Comparison of ENCODE assay signal across 33 cellular contexts in the genomic region with DNA sequence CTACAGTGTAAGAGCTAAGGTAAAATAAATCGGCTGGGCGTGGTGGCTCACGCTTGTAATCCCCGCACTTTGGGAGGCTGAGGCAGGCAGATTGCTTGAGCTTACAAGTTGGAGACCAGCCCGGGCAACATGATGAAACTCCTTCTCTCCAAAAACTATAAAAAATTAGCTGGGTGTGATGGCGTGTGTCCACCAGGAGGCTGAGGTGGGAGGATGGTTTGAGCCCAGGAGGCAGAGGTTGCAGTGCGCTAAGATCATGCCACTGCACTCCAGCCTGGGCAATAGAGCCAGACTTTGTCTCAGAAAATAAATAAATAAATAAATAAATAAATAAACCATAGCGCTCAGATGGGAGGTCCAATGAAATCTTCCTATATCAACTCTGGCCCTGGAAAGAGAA. TPM values are rescaled to one million over a fixed set of nuclear protein-coding genes. Genes with fewer than 3 reads are reported as not detected.
A peak's percentile ranks its signal among the peaks of the same experiment; 100 is the strongest.
DNase-seq lines count a peak whose midpoint lies in the region; ATAC-seq, FAIRE-seq and TF ChIP-seq lines count a peak whose summit lies in the region.
"Had no signal": no experiment of that assay in that cellular context is flagged by ENCODE, and none has a peak within 500 bp of the region (broad histone marks: within the 10 kb centered on the region; RNA-seq: fewer than 3 reads in every experiment).

No MANE protein-coding gene starts in this region.

- no CpG with 5 or more reads among the region's 8 CpGs for WGBS in H9 (ENCODE audit: extremely low coverage, insufficient read length, low lambda C conversion rate)

- H2AFZ ChIP-seq in H9 (ENCODE audit: low read length): no peak overlapping the region
- peak overlapping the region; percentile 15 for H2AFZ ChIP-seq in keratinocyte (ENCODE audit: control insufficient read depth, low read length)

- H3K36me3 Mint-ChIP-seq in H9 (ENCODE audit: insufficient read depth in 1 of 3, low read depth in 3 of 3): no peaks in the 10 kb centered on the region
- H3K36me3 Mint-ChIP-seq: activated CD4-positive, alpha-beta memory T cell treated with anti-CD3 and anti-CD28 coated beads for 36 hours; IgD-negative memory B cell; natural killer cell treated with Interleukin-12 subunit alpha and Interleukin-12 subunit beta and Interleukin-15 and Interleukin-18, amount 100 ng/mL, for 72 hours had no signal

- CTCF ChIA-PET in AG04450 (lab: Charles Lee): interaction anchor here (0.7 to 6.2 kb wide), 7 partner anchors 19 to 107 kb away, joined by 3 to 65 read pairs (median 6); no protein-coding TSS in a partner anchor

- no peaks in the 10 kb centered on the region for H3K23me2 ChIP-seq in H9 (ENCODE audit: insufficient read length, low read depth, low read length, poor library complexity, severe bottlenecking)

- H3K27me3 Mint-ChIP-seq in H9 (ENCODE audit: low read depth): peaks cover 42% of the 10 kb centered on the region
- H3K27me3 Mint-ChIP-seq: activated CD4-positive, alpha-beta memory T cell treated with anti-CD3 and anti-CD28 coated beads for 36 hours; activated T-cell treated with anti-CD3 and anti-CD28 coated beads, Interleukin-2, amount 50 U/mL, for 24 hours had no signal

- POLR2A ChIA-PET in AG04450 (lab: Yijun Ruan, JAX): interaction anchor here (0.7 kb wide), 1 partner anchor 388 kb away, joined by 6 read pairs; no protein-coding TSS in a partner anchor

- H4K5ac ChIP-seq in H9 (ENCODE audit: insufficient read length, low read depth, low read length): no peak overlapping the region

- in situ Hi-C loops in astrocyte of the spinal cord (cut with HindIII; ENCODE audit: low sequenced_read_pairs): no loop called here

- H3K9me3 Mint-ChIP-seq in H9: no peaks in the 10 kb centered on the region
- H3K9me3 Mint-ChIP-seq: activated CD4-positive, alpha-beta memory T cell treated with anti-CD3 and anti-CD28 coated beads for 36 hours; activated T-cell treated with anti-CD3 and anti-CD28 coated beads, Interleukin-2, amount 50 U/mL, for 24 hours; IgD-negative memory B cell; natural killer cell treated with Interleukin-12 subunit alpha and Interleukin-12 subunit beta and Interleukin-15 and Interleukin-18, amount 100 ng/mL, for 72 hours had no signal

- H3K18ac ChIP-seq in H9 (ENCODE audit: insufficient read length, low read depth, low read length): no peak overlapping the region

- H3K27ac ChIP-seq in AG04450 (ENCODE audit: low read depth, low read length): no peak overlapping the region
- no peak overlapping the region for H3K27ac ChIP-seq in H9 (ENCODE audit: insufficient read length, low read depth, low read length)
- no peak overlapping the region for H3K27ac ChIP-seq in keratinocyte (ENCODE audit: control insufficient read depth, insufficient read depth, low read length)
- H3K27ac ChIP-seq: SJSA1, stomach, transverse colon had no signal

- no peak overlapping the region for H3K14ac ChIP-seq in H9 (ENCODE audit: insufficient read depth, low read length)

- H3K27me3 ChIP-seq in AG04450 (ENCODE audit: control insufficient read depth, insufficient read depth, low read length) (peaks cover 6% of the 10 kb centered on the region), H9 (ENCODE audit: insufficient read depth, low read length) (peaks cover 1% of the 10 kb centered on the region; the same call in 1 of the 2 replicates), keratinocyte (ENCODE audit: control insufficient read depth, extremely low read depth, insufficient read depth, low read length) (no peaks in the 10 kb centered on the region)
- H3K27me3 ChIP-seq: SJSA1, transverse colon had no signal

- no peak overlapping the region for H3K4me3 Mint-ChIP-seq in H9
- H3K4me3 Mint-ChIP-seq: activated CD4-positive, alpha-beta memory T cell treated with anti-CD3 and anti-CD28 coated beads for 36 hours; activated T-cell treated with anti-CD3 and anti-CD28 coated beads, Interleukin-2, amount 50 U/mL, for 24 hours; IgD-negative memory B cell; natural killer cell treated with Interleukin-12 subunit alpha and Interleukin-12 subunit beta and Interleukin-15 and Interleukin-18, amount 100 ng/mL, for 72 hours had no signal

- ATAC-seq in HG02884 (IDR thresholded peaks at IDR 0.05; ENCODE audit: unreplicated experiment): no peak
- ATAC-seq: GM12878; natural killer cell treated with Interleukin-12 subunit alpha and Interleukin-12 subunit beta and Interleukin-15 and Interleukin-18, amount 100 ng/mL, for 72 hours had no signal

- H4K91ac ChIP-seq in H9 (ENCODE audit: insufficient read length, low read depth, low read length): no peak overlapping the region

- no peak overlapping the region for H2AK5ac ChIP-seq in H9 (ENCODE audit: insufficient read length, low read length)

- dilution Hi-C loops in keratinocyte (cut with MboI; ENCODE audit: extremely low pct_ligation_motif_present, low sequenced_read_pairs): no loop called here

- H3K56ac ChIP-seq in H9 (ENCODE audit: insufficient read length, low read depth, low read length): no peak overlapping the region

- H3K79me1 ChIP-seq in H9 (ENCODE audit: insufficient read depth, low read depth, low read length, poor library complexity, severe bottlenecking): no peaks in the 10 kb centered on the region

- H4K20me1 ChIP-seq in H9 (ENCODE audit: control insufficient read depth, insufficient read depth, insufficient read length): no peaks in the 10 kb centered on the region
- H4K20me1 ChIP-seq in keratinocyte (ENCODE audit: control insufficient read depth, extremely low read depth, insufficient read depth, low read length): no peaks in the 10 kb centered on the region

- H3K36me3 ChIP-seq in keratinocyte (ENCODE audit: control insufficient read depth in 2 of 2, extremely low read depth in 1 of 2, insufficient read depth in 2 of 2, low read length in 2 of 2): no peaks in the 10 kb centered on the region
- H3K36me3 ChIP-seq: SJSA1, stomach, transverse colon had no signal

- H3K4me1 Mint-ChIP-seq in H9: peaks cover 6 to 8% of the 10 kb centered on the region in 2 experiments

- no peak overlapping the region for H4K8ac ChIP-seq in H9 (replicated peaks; ENCODE audit: insufficient read length, low read depth, low read length)

- H2BK120ac ChIP-seq in H9 (ENCODE audit: low read depth, low read length, poor library complexity, severe bottlenecking): no peak overlapping the region

- H3K9me3 ChIP-seq in AG04450 (ENCODE audit: control insufficient read depth, insufficient read depth, low read length) (no peaks in the 10 kb centered on the region), H9 (ENCODE audit: control insufficient read depth, low read depth, low read length) (no peaks in the 10 kb centered on the region), keratinocyte (ENCODE audit: control insufficient read depth, low read depth, low read length) (no peaks in the 10 kb centered on the region)
- H3K9me3 ChIP-seq: SJSA1, stomach, transverse colon had no signal

- DNase-seq in AG04450 (ENCODE audit: low read depth, low spot score): no peak
- no peak for DNase-seq in H9
- DNase-seq in astrocyte of the spinal cord (ENCODE audit: low read depth, low spot score): no peak
- no peak for DNase-seq in keratinocyte (ENCODE audit: low read depth, low spot score)
- DNase-seq in DMS79 treated with DMSO at 0.1 percent for 48 hours (lab: John Stamatoyannopoulos, UW): no peak
- DNase-seq in NCI-H226: no peak
- DNase-seq: activated CD4-positive, alpha-beta memory T cell treated with anti-CD3 and anti-CD28 coated beads for 36 hours; activated CD4-positive, CD25-positive, alpha-beta regulatory T cell treated with anti-CD3 and anti-CD28 coated beads, Interleukin-2, amount 50 U/mL, for 72 hours; activated gamma-delta T cell treated with Interleukin-2 at 50 U/mL for 16 hours; activated T-cell treated with anti-CD3 and anti-CD28 coated beads, Interleukin-2, amount 50 U/mL, for 24 hours; central memory CD4-positive, alpha-beta T cell; GOT3; kidney; midbrain; NCI-H1105 treated with DMSO at 0.1 percent for 48 hours; NCI-H1930; NCI-H69; RPMI8226; small intestine; stimulated activated CD4-positive, alpha-beta T cell treated with anti-CD3 and anti-CD28 coated beads, Interleukin-2, amount 100 ng/mL, for 24 hours; stomach; transverse colon had no signal

- no peak overlapping the region for H2BK5ac ChIP-seq in H9 (ENCODE audit: insufficient read length, low read length)

- no peak overlapping the region for H3K4me2 ChIP-seq in H9 (ENCODE audit: insufficient read depth, insufficient read length, low read length)
- no peak overlapping the region for H3K4me2 ChIP-seq in keratinocyte (ENCODE audit: control insufficient read depth, extremely low read depth, insufficient read depth, low read depth, low read length)

- H3K27ac Mint-ChIP-seq in H9: no peak overlapping the region; a peak in 1 of 7 replicates
- H3K27ac Mint-ChIP-seq: activated CD4-positive, alpha-beta memory T cell treated with anti-CD3 and anti-CD28 coated beads for 36 hours; activated T-cell treated with anti-CD3 and anti-CD28 coated beads, Interleukin-2, amount 50 U/mL, for 24 hours; IgD-negative memory B cell; natural killer cell treated with Interleukin-12 subunit alpha and Interleukin-12 subunit beta and Interleukin-15 and Interleukin-18, amount 100 ng/mL, for 72 hours had no signal

- FAIRE-seq in keratinocyte (lab: Jason Lieb, UNC): no peak
- FAIRE-seq: astrocyte, GM12878, kidney, small intestine had no signal

- H3K23ac ChIP-seq in H9 (ENCODE audit: insufficient read length, low read depth, low read length): no peak overlapping the region

- H3K4me1 ChIP-seq in H9 (ENCODE audit: insufficient read depth, low read length) (no peaks in the 10 kb centered on the region), keratinocyte (ENCODE audit: control insufficient read depth, extremely low read depth, insufficient read depth, low read length) (no peaks in the 10 kb centered on the region)
- H3K4me1 ChIP-seq: SJSA1, transverse colon had no signal

- no peak overlapping the region for H2BK15ac ChIP-seq in H9 (ENCODE audit: low read depth, low read length)

- no peak overlapping the region for H2BK20ac ChIP-seq in H9 (ENCODE audit: low read depth, low read length, poor library complexity, severe bottlenecking)

- no peak overlapping the region for H3K4ac ChIP-seq in H9 (ENCODE audit: low read depth, low read length)

- H3K4me3 ChIP-seq in AG04450 (ENCODE audit: low read depth, low read length): no peak overlapping the region
- H3K4me3 ChIP-seq in astrocyte of the spinal cord (ENCODE audit: low read depth, low read length): no peak overlapping the region
- H3K4me3 ChIP-seq in keratinocyte (ENCODE audit: control insufficient read depth in 2 of 3, extremely low read depth in 1 of 3, insufficient read depth in 2 of 3, low read depth in 1 of 3, low read length in 3 of 3): no peak overlapping the region
- H3K4me3 ChIP-seq: GM12878, SJSA1, stomach, transverse colon had no signal

- no peak overlapping the region for H2BK12ac ChIP-seq in H9 (ENCODE audit: insufficient read length, low read depth, low read length)

- H3T11ph ChIP-seq in H9 (ENCODE audit: low read length): no peak overlapping the region

- H3K79me2 ChIP-seq in H9 (ENCODE audit: insufficient read depth, low read length) (no peaks in the 10 kb centered on the region), keratinocyte (ENCODE audit: control insufficient read depth, insufficient read depth, low read length) (no peaks in the 10 kb centered on the region)

- TF ChIP-seq CTCF in AG04450 (IDR thresholded peaks at IDR 0.05; ENCODE audit: low read depth, low read length) (peak; percentile 14; the same call in 1 of the 2 replicates), H9 (conservative IDR thresholded peaks at IDR 0.05) (0 out of 3 replicates have a peak, but pooled peaks have one; percentile 16), astrocyte of the spinal cord (IDR thresholded peaks at IDR 0.05; ENCODE audit: low read depth, low read length) (peak; percentile 5), keratinocyte (optimal IDR thresholded peaks at IDR 0.05 in 1 of 3, IDR thresholded peaks at IDR 0.05 in 1 of 3, conservative IDR thresholded peaks at IDR 0.05 in 1 of 3; ENCODE audit: extremely low read depth in 1 of 3, insufficient read depth in 2 of 3, low read length in 3 of 3) (no peak)

- H3K9ac ChIP-seq in H9 (ENCODE audit: extremely low read depth, insufficient read length, low read length): no peak overlapping the region
- no peak overlapping the region for H3K9ac ChIP-seq in keratinocyte (ENCODE audit: control insufficient read depth, extremely low read depth, insufficient read depth, low read length)

- no peaks in the 10 kb centered on the region for H3K9me1 ChIP-seq in keratinocyte (ENCODE audit: control insufficient read depth, extremely low read depth, insufficient read depth, low read length)

RNA-seq across cellular contexts. Expression of a gene that starts 16.7 kb away (rescaled TPM):
- polyA plus RNA-seq in AG04450 (2011; rRNA removed) (not detected in 2 replicates), keratinocyte (not detected in 3 replicates)
- polyA minus RNA-seq in AG04450 (2011; rRNA and poly(A)+ RNA removed): not detected in 2 replicates
- 0.46 TPM in 2 replicates for total RNA-seq in H9 (2021)
- polyA plus RNA-seq in keratinocyte (2011; ENCODE audit: low read depth): not detected
- polyA plus RNA-seq in keratinocyte (2011; cell fraction: cytosol; rRNA removed): not detected in 2 replicates
- not detected in 2 replicates for polyA plus RNA-seq in keratinocyte (2011; cell fraction: nucleus; rRNA removed)
- not detected in 2 replicates for polyA plus RNA-seq in keratinocyte (2012; ENCODE audit: low replicate concordance)
- not detected in 3 replicates for polyA minus RNA-seq in keratinocyte
- polyA minus RNA-seq in keratinocyte (2011; cell fraction: cytosol; rRNA and poly(A)+ RNA removed): not detected
- polyA minus RNA-seq in keratinocyte (2011; cell fraction: nucleus; rRNA and poly(A)+ RNA removed): not detected in 2 replicates
- total RNA-seq: activated CD4-positive, alpha-beta memory T cell treated with anti-CD3 and anti-CD28 coated beads for 36 hours; fibroblast of lung; natural killer cell treated with Interleukin-12 subunit alpha and Interleukin-12 subunit beta and Interleukin-15 and Interleukin-18, amount 100 ng/mL, for 72 hours; SJSA1; T-helper 1 cell treated with Interleukin-12 subunit alpha and Interleukin-12 subunit beta and Interleukin-4 antibody, amounts not matched to agents 30 ng/mL and 1 ng/mL, for 36 hours had no signal
- polyA plus RNA-seq: fibroblast of lung, GM12878, IgD-negative memory B cell had no signal

RNA-seq across cellular contexts. Expression of a gene that starts 26.6 kb away (rescaled TPM):
- polyA plus RNA-seq in AG04450 (2011; rRNA removed) (not detected in 2 replicates), keratinocyte (not detected in 3 replicates)
- not detected in 2 replicates for polyA minus RNA-seq in AG04450 (2011; rRNA and poly(A)+ RNA removed)
- total RNA-seq in H9 (2021): not detected in 2 replicates
- not detected for polyA plus RNA-seq in keratinocyte (2011; ENCODE audit: low read depth)
- polyA plus RNA-seq in keratinocyte (2011; cell fraction: cytosol; rRNA removed): not detected in 2 replicates
- not detected in 2 replicates for polyA plus RNA-seq in keratinocyte (2011; cell fraction: nucleus; rRNA removed)
- polyA plus RNA-seq in keratinocyte (2012; ENCODE audit: low replicate concordance): not detected in 2 replicates
- polyA minus RNA-seq in keratinocyte: not detected in 3 replicates
- polyA minus RNA-seq in keratinocyte (2011; cell fraction: cytosol; rRNA and poly(A)+ RNA removed): not detected
- polyA minus RNA-seq in keratinocyte (2011; cell fraction: nucleus; rRNA and poly(A)+ RNA removed): not detected in 2 replicates
- total RNA-seq: activated CD4-positive, alpha-beta memory T cell treated with anti-CD3 and anti-CD28 coated beads for 36 hours; astrocyte; dermis microvascular lymphatic vessel endothelial cell; fibroblast of lung; GM12878; kidney; lower leg skin; natural killer cell treated with Interleukin-12 subunit alpha and Interleukin-12 subunit beta and Interleukin-15 and Interleukin-18, amount 100 ng/mL, for 72 hours; omental fat pad; SJSA1; stomach; T-helper 1 cell treated with Interleukin-12 subunit alpha and Interleukin-12 subunit beta and Interleukin-4 antibody, amounts not matched to agents 30 ng/mL and 1 ng/mL, for 36 hours; transverse colon had no signal
- polyA plus RNA-seq: fibroblast of lung, GM12878, IgD-negative memory B cell, small intestine, stomach had no signal

RNA-seq across cellular contexts. Expression of a gene that starts 27.5 kb away (rescaled TPM):
- polyA plus RNA-seq in AG04450 (2011; rRNA removed) (19.7 and 28.6 TPM in 2 replicates), keratinocyte (26.0 to 45.2 TPM (median 28.1 TPM) in 3 replicates)
- 8.0 and 12.0 TPM in 2 replicates for polyA minus RNA-seq in AG04450 (2011; rRNA and poly(A)+ RNA removed)
- total RNA-seq in H9 (2021): 48.2 and 51.2 TPM in 2 replicates
- polyA plus RNA-seq in keratinocyte (2011; ENCODE audit: low read depth): 18.9 TPM
- 19.4 and 62.7 TPM in 2 replicates for polyA plus RNA-seq in keratinocyte (2011; cell fraction: cytosol; rRNA removed)
- 15.8 and 20.9 TPM in 2 replicates for polyA plus RNA-seq in keratinocyte (2011; cell fraction: nucleus; rRNA removed)
- polyA plus RNA-seq in keratinocyte (2012; ENCODE audit: low replicate concordance): 34.1 and 57.9 TPM in 2 replicates
- polyA minus RNA-seq in keratinocyte: 4.8 to 9.7 TPM (median 6.7 TPM) in 3 replicates
- 38.4 TPM for polyA minus RNA-seq in keratinocyte (2011; cell fraction: cytosol; rRNA and poly(A)+ RNA removed)
- 7.1 and 7.9 TPM in 2 replicates for polyA minus RNA-seq in keratinocyte (2011; cell fraction: nucleus; rRNA and poly(A)+ RNA removed)

RNA-seq across cellular contexts. Expression of a gene that starts 29.5 kb away (rescaled TPM):
- polyA plus RNA-seq in AG04450 (2011; rRNA removed) (not detected in 2 replicates), keratinocyte (0.15 TPM in 1 of 3 replicates, not detected in the others)
- not detected in 2 replicates for polyA minus RNA-seq in AG04450 (2011; rRNA and poly(A)+ RNA removed)
- not detected in 2 replicates for total RNA-seq in H9 (2021)
- not detected for polyA plus RNA-seq in keratinocyte (2011; ENCODE audit: low read depth)
- polyA plus RNA-seq in keratinocyte (2011; cell fraction: cytosol; rRNA removed): not detected in 2 replicates
- polyA plus RNA-seq in keratinocyte (2011; cell fraction: nucleus; rRNA removed): not detected in 2 replicates
- polyA plus RNA-seq in keratinocyte (2012; ENCODE audit: low replicate concordance): 0.42 and 0.52 TPM in 2 replicates
- not detected in 3 replicates for polyA minus RNA-seq in keratinocyte
- not detected for polyA minus RNA-seq in keratinocyte (2011; cell fraction: cytosol; rRNA and poly(A)+ RNA removed)
- not detected in 2 replicates for polyA minus RNA-seq in keratinocyte (2011; cell fraction: nucleus; rRNA and poly(A)+ RNA removed)
- total RNA-seq: activated CD4-positive, alpha-beta memory T cell treated with anti-CD3 and anti-CD28 coated beads for 36 hours; astrocyte; dermis microvascular lymphatic vessel endothelial cell; fibroblast of lung; kidney; lower leg skin; natural killer cell treated with Interleukin-12 subunit alpha and Interleukin-12 subunit beta and Interleukin-15 and Interleukin-18, amount 100 ng/mL, for 72 hours; omental fat pad; stomach; T-helper 1 cell treated with Interleukin-12 subunit alpha and Interleukin-12 subunit beta and Interleukin-4 antibody, amounts not matched to agents 30 ng/mL and 1 ng/mL, for 36 hours; transverse colon had no signal
- polyA plus RNA-seq: fibroblast of lung had no signal

RNA-seq across cellular contexts. Expression of a gene that starts 30.5 kb away (rescaled TPM):
- polyA plus RNA-seq in AG04450 (2011; rRNA removed): 2.9 and 3.0 TPM in 2 replicates
- polyA minus RNA-seq in AG04450 (2011; rRNA and poly(A)+ RNA removed): 4.7 and 6.3 TPM in 2 replicates
- 5.6 and 7.1 TPM in 2 replicates for total RNA-seq in H9 (2021)
- polyA plus RNA-seq in keratinocyte: 1.1 to 2.8 TPM (median 1.6 TPM) in 3 replicates
- polyA plus RNA-seq in keratinocyte (2011; ENCODE audit: low read depth): 0.67 TPM
- 0.84 and 1.6 TPM in 2 replicates for polyA plus RNA-seq in keratinocyte (2011; cell fraction: cytosol; rRNA removed)
- polyA plus RNA-seq in keratinocyte (2011; cell fraction: nucleus; rRNA removed): 1.3 and 2.1 TPM in 2 replicates
- polyA plus RNA-seq in keratinocyte (2012; ENCODE audit: low replicate concordance): 1.8 and 2.7 TPM in 2 replicates
- 1.5 to 3.4 TPM (median 1.7 TPM) in 3 replicates for polyA minus RNA-seq in keratinocyte
- polyA minus RNA-seq in keratinocyte (2011; cell fraction: cytosol; rRNA and poly(A)+ RNA removed): 1.3 TPM
- 1.1 and 2.3 TPM in 2 replicates for polyA minus RNA-seq in keratinocyte (2011; cell fraction: nucleus; rRNA and poly(A)+ RNA removed)

Comparison
In these comparisons a context has a peak if more than half of its experiments do, and no peak if none do; other contexts are left out.
1. CTCF ChIP-seq: peak in AG04450 (single experiment), H9 (single experiment) and astrocyte of the spinal cord (single experiment); none in keratinocyte (0 of 3).